14 cellular contexts compared by ENCODE assay signal in the genomic region with DNA sequence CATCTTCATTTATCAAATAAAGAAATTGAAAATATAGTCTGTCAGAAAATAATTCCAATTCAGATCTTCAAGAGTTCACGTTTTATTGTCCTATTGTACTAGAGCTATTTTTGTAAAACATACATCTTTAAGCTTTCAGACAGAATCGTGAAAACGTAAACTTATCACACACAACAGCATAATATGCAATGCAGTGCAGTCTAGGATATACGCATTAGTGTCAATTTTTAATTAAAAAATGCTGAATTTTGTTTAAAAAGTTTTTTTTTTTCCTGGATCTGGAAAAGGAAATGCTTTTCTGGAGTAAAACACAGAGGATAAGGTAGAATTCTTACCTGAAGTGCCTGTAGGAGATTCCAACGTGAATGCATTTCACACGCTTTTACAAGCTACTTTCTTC.
DNase-seq lines count a peak whose midpoint lies in the region; ATAC-seq and TF ChIP-seq lines count a peak whose summit lies in the region.
"Had no signal": no experiment of that assay in that cellular context is flagged by ENCODE, and none has a peak within 500 bp of the region (broad histone marks: within the 10 kb centered on the region; RNA-seq: fewer than 3 reads in every experiment).

No MANE protein-coding gene starts in this region.

- H4K20me1 ChIP-seq in SK-N-SH (ENCODE audit: insufficient read depth), result no peaks in the 10 kb centered on the region

- peaks cover 9 to 14% of the 10 kb centered on the region in 2 experiments; a peak in 3 of 4 replicates for H3K4me1 ChIP-seq in SK-N-SH (ENCODE audit: control insufficient read depth in 1 of 2, insufficient read depth in 2 of 2, low read depth in 1 of 2, low read length in 1 of 2)
- peaks cover 4% of the 10 kb centered on the region for H3K4me1 ChIP-seq in colonic mucosa
- peaks cover 8 to 9% of the 10 kb centered on the region in 2 donors for H3K4me1 ChIP-seq in muscle layer of duodenum (ENCODE audit: control insufficient read depth in 1 of 2, insufficient read depth in 2 of 2, low read length in 2 of 2)
- peaks cover 0 to 28% (median 9%) of the 10 kb centered on the region in 4 donors for H3K4me1 ChIP-seq in transverse colon
- H3K4me1 ChIP-seq in prostate gland (replicated peaks), result no peaks in the 10 kb centered on the region

- DNase-seq in SK-N-SH (no peak), colonic mucosa (no peak), transverse colon (no peak), prostate gland (ENCODE audit: low spot score) (no peak), NCI-H1105 treated with DMSO at 0.1 percent for 48 hours (lab: John Stamatoyannopoulos, UW) (no peak)
- no peak for DNase-seq in stimulated activated CD4-positive, alpha-beta T cell treated with anti-CD3 and anti-CD28 coated beads, Interleukin-2, amount 100 ng/mL, for 48 hours
- DNase-seq: anterior cingulate cortex, H9, NCI-H2081 treated with DMSO at 0.1 percent for 48 hours had no signal

- H3K9ac ChIP-seq in SK-N-SH (peak overlapping the region; percentile 92), colonic mucosa (ENCODE audit: low read depth in 2 of 2, low read length in 2 of 2) (no peak overlapping the region)

- H3K4me2 ChIP-seq in SK-N-SH, result peak overlapping the region; percentile 71

- H3K9me2 ChIP-seq in SK-N-SH, result no peaks in the 10 kb centered on the region

- H3K27me3 ChIP-seq in SK-N-SH (ENCODE audit: insufficient read depth) (no peaks in the 10 kb centered on the region), colonic mucosa (no peaks in the 10 kb centered on the region), muscle layer of duodenum (ENCODE audit: low read depth, low read length) (no peaks in the 10 kb centered on the region), transverse colon (no peaks in the 10 kb centered on the region), prostate gland (replicated peaks; ENCODE audit: insufficient read depth) (no peaks in the 10 kb centered on the region)

- no peak for TF ChIP-seq POLR2A in transverse colon (IDR thresholded peaks at IDR 0.05)
- TF ChIP-seq POLR2A in prostate gland (IDR thresholded peaks at IDR 0.05), result no peak

- no peak for TF ChIP-seq EP300 in SK-N-SH (IDR thresholded peaks at IDR 0.05; ENCODE audit: borderline replicate concordance in 1 of 2, low read depth in 1 of 2, low read length in 1 of 2)
- no peak for TF ChIP-seq EP300 in transverse colon (IDR thresholded peaks at IDR 0.05; ENCODE audit: low read depth)

- H3K4me3 ChIP-seq in SK-N-SH (ENCODE audit: low read depth in 2 of 2, low read length in 1 of 2) (peak overlapping the region; percentile 36 to 59; a peak in 3 of 4 replicates), colonic mucosa (no peak overlapping the region), muscle layer of duodenum (ENCODE audit: low read depth in 1 of 2, low read length in 2 of 2) (peak overlapping the region in 1 of 2 donors; percentile 56), transverse colon (peak overlapping the region in 2 of 4 donors; percentile 2 to 16), prostate gland (no peak overlapping the region)
- H3K4me3 ChIP-seq: K562, lung had no signal

- no peak for ATAC-seq in SK-N-SH treated with all-trans-retinoic acid at 6 μM for 48 hours
- ATAC-seq: K562 had no signal

- in situ Hi-C loops in transverse colon (cut with MboI; ENCODE audit: low pct_ligation_motif_present in 1 of 4, low pct_unique_long_range_greater_than_20kb in 1 of 4, low sequenced_read_pairs in 3 of 4), result no loop called here

- H3K9me3 ChIP-seq in SK-N-SH, result no peaks in the 10 kb centered on the region
- no peaks in the 10 kb centered on the region for H3K9me3 ChIP-seq in colonic mucosa
- no peaks in the 10 kb centered on the region for H3K9me3 ChIP-seq in muscle layer of duodenum (ENCODE audit: control insufficient read depth in 1 of 2, low read length in 2 of 2)
- H3K9me3 ChIP-seq in transverse colon, result no peaks in the 10 kb centered on the region
- H3K9me3 ChIP-seq in prostate gland, result no peaks in the 10 kb centered on the region

- 32% methylated on average over 6 of the region's 6 CpGs for WGBS in SK-N-SH (ENCODE audit: low lambda C conversion rate)
- 63 to 80% methylated on average over 6 of the region's 6 CpGs for WGBS in transverse colon (ENCODE audit: low coverage in 1 of 2), 2 donors
- 82% methylated on average over 6 of the region's 6 CpGs for WGBS in prostate gland

- intact Hi-C loops in colonic mucosa (cut with DNase I) (no loop called here), transverse colon (cut with DNase I; ENCODE audit: low total_unique reads) (no loop called here), prostate gland (cut with DNase I) (loop anchor here (5.0 kb wide), 1 partner anchor 39 kb away; no protein-coding TSS in a partner anchor)

- POLR2A ChIA-PET in SK-N-SH (lab: Yijun Ruan, JAX), result no interaction called here

- H3K36me3 ChIP-seq in SK-N-SH (replicated peaks in 1 of 2; ENCODE audit: control insufficient read depth in 1 of 2, insufficient read depth in 2 of 2, low read length in 1 of 2) (peaks cover 0 to 8% of the 10 kb centered on the region in 2 experiments), colonic mucosa (no peaks in the 10 kb centered on the region), muscle layer of duodenum (ENCODE audit: control insufficient read depth in 1 of 2, insufficient read depth in 2 of 2, low read length in 2 of 2) (peaks cover 0 to 22% of the 10 kb centered on the region in 2 donors), transverse colon (no peaks in the 10 kb centered on the region), prostate gland (no peaks in the 10 kb centered on the region)

- peaks cover 36% of the 10 kb centered on the region for H3K79me2 ChIP-seq in SK-N-SH (ENCODE audit: insufficient read depth)

- H2AFZ ChIP-seq in SK-N-SH (ENCODE audit: low read depth), result no peak overlapping the region

- no peak for TF ChIP-seq CTCF in SK-N-SH (IDR thresholded peaks at IDR 0.05)
- TF ChIP-seq CTCF in colonic mucosa (IDR thresholded peaks at IDR 0.05), result no peak
- TF ChIP-seq CTCF in transverse colon (IDR thresholded peaks at IDR 0.05), result no peak
- TF ChIP-seq CTCF in prostate gland (IDR thresholded peaks at IDR 0.05), result no peak

- CTCF ChIA-PET in SK-N-SH (lab: Yijun Ruan, JAX), result interaction anchor here (2.1 kb wide), 1 partner anchor 25 kb away, joined by 5 read pairs; no protein-coding TSS in a partner anchor

- TF ChIP-seq RAD21 in SK-N-SH (IDR thresholded peaks at IDR 0.05; ENCODE audit: low read length), result no peak

- peaks cover 58% of the 10 kb centered on the region for H3F3A ChIP-seq in SK-N-SH (replicated peaks; ENCODE audit: insufficient read depth)

- peak overlapping the region; percentile 90 to 100 for H3K27ac ChIP-seq in SK-N-SH (ENCODE audit: low read depth in 2 of 2, low read length in 1 of 2)
- peak overlapping the region; percentile 21 for H3K27ac ChIP-seq in colonic mucosa
- H3K27ac ChIP-seq in muscle layer of duodenum (ENCODE audit: low read length), result peak overlapping the region; percentile 95
- H3K27ac ChIP-seq in transverse colon, result peak overlapping the region; percentile 62 to 82 (median 74)
- H3K27ac ChIP-seq in prostate gland, result no peak overlapping the region
- H3K27ac ChIP-seq: 22Rv1 had no signal

TF ChIP-seq in SK-N-SH, 30 proteins besides CTCF, POLR2A, EP300 and RAD21 (continues in another document):
- TF ChIP-seq YY1 (IDR thresholded peaks at IDR 0.05; ENCODE audit: low read depth) (no peak), TAF1 (IDR thresholded peaks at IDR 0.05; ENCODE audit: borderline replicate concordance, low read depth, low read length) (no peak), SMC3 (IDR thresholded peaks at IDR 0.05; ENCODE audit: low read depth, low read length) (no peak)

TF ChIP-seq in SK-N-SH treated with all-trans-retinoic acid at 6 μM for 48 hours, 23 proteins besides CTCF, POLR2A, EP300 and RAD21 (continues in another document):
- TF ChIP-seq POU6F1 (CRISPR knock-in tag; IDR thresholded peaks at IDR 0.05; ENCODE audit: borderline replicate concordance, low read depth) (no peak), ISL1 (CRISPR knock-in tag; IDR thresholded peaks at IDR 0.05) (no peak), GLIS3 (CRISPR knock-in tag; IDR thresholded peaks at IDR 0.05) (no peak), ZFP30 (CRISPR knock-in tag; IDR thresholded peaks at IDR 0.05) (no peak), TOX (CRISPR knock-in tag; IDR thresholded peaks at IDR 0.05; ENCODE audit: borderline replicate concordance) (no peak), ZC3H10 (CRISPR knock-in tag; IDR thresholded peaks at IDR 0.05) (no peak), OSR1 (CRISPR knock-in tag; IDR thresholded peaks at IDR 0.05) (no peak), ESRRG (CRISPR knock-in tag; IDR thresholded peaks at IDR 0.05) (no peak), SNAI2 (CRISPR knock-in tag; IDR thresholded peaks at IDR 0.05) (no peak), PPARA (CRISPR knock-in tag; IDR thresholded peaks at IDR 0.05; ENCODE audit: borderline replicate concordance) (no peak)
- TF ChIP-seq, protein P1, sequence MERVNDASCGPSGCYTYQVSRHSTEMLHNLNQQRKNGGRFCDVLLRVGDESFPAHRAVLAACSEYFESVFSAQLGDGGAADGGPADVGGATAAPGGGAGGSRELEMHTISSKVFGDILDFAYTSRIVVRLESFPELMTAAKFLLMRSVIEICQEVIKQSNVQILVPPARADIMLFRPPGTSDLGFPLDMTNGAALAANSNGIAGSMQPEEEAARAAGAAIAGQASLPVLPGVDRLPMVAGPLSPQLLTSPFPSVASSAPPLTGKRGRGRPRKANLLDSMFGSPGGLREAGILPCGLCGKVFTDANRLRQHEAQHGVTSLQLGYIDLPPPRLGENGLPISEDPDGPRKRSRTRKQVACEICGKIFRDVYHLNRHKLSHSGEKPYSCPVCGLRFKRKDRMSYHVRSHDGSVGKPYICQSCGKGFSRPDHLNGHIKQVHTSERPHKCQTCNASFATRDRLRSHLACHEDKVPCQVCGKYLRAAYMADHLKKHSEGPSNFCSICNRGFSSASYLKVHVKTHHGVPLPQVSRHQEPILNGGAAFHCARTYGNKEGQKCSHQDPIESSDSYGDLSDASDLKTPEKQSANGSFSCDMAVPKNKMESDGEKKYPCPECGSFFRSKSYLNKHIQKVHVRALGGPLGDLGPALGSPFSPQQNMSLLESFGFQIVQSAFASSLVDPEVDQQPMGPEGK (CRISPR knock-in tag; IDR thresholded peaks at IDR 0.05; ENCODE audit: borderline replicate concordance), result no peak

Comparison
In these comparisons a context has a peak if more than half of its experiments do, and no peak if none do; other contexts are left out.
1. H3K27ac ChIP-seq: peak in SK-N-SH (2 of 2), colonic mucosa (single experiment), muscle layer of duodenum (single experiment) and transverse colon (4 of 4); none in prostate gland (0 of 2).
2. H3K4me3 ChIP-seq: peak in SK-N-SH (2 of 2); none in colonic mucosa (single experiment) and prostate gland (0 of 2).